In genomic region chr5:43619911-43620310, GRCh38 we compare ENCODE assay signal across 22 cellular contexts. TPM values are rescaled to one million over a fixed set of nuclear protein-coding genes. Genes with fewer than 3 reads are reported as not detected.
DNase-seq lines count a peak whose midpoint lies in the region; ATAC-seq and TF ChIP-seq lines count a peak whose summit lies in the region.
"Had no signal": no experiment of that assay in that cellular context is flagged by ENCODE, and none has a peak within 500 bp of the region (broad histone marks: within the 10 kb centered on the region; RNA-seq: fewer than 3 reads in every experiment).

No MANE protein-coding gene starts in this region.

- no peak overlapping the region for H3K9ac ChIP-seq in mammary epithelial cell (ENCODE audit: insufficient read depth, low read length)
- H3K9ac ChIP-seq: GM23248 had no signal

- WGBS in mammary epithelial cell (ENCODE audit: low coverage, missing lambda C conversion rate), result 75% methylated on average over 3 of the region's 3 CpGs

- H3K79me2 ChIP-seq in mammary epithelial cell (ENCODE audit: insufficient read depth, low read length), result no peaks in the 10 kb centered on the region

- TF ChIP-seq CTCF in MCF 10A (IDR thresholded peaks at IDR 0.05; ENCODE audit: unreplicated experiment) (no peak), mammary epithelial cell (conservative IDR thresholded peaks at IDR 0.05 in 1 of 2, IDR thresholded peaks at IDR 0.05 in 1 of 2; ENCODE audit: extremely low read depth in 1 of 2, insufficient read depth in 1 of 2, low read depth in 1 of 2, low read length in 2 of 2) (no peak), breast epithelium (IDR thresholded peaks at IDR 0.05) (no peak), gastrocnemius medialis (IDR thresholded peaks at IDR 0.05 in 4 of 5, conservative IDR thresholded peaks at IDR 0.05 in 1 of 5) (no peak), foreskin fibroblast (IDR thresholded peaks at IDR 0.05; ENCODE audit: low read depth, low read length) (no peak)

- no peak overlapping the region for H3K27ac Mint-ChIP-seq in MCF 10A (ENCODE audit: low read depth, unreplicated experiment)

- no peak overlapping the region for H3K27ac ChIP-seq in mammary epithelial cell (ENCODE audit: insufficient read depth, low read depth, low read length)
- H3K27ac ChIP-seq in breast epithelium, result peak overlapping the region; percentile 17 to 44
- peak overlapping the region; percentile 71 to 90 (median 81) for H3K27ac ChIP-seq in gastrocnemius medialis
- H3K27ac ChIP-seq: C4-2B, GM23248 had no signal

- H3K9me3 ChIP-seq in mammary epithelial cell (replicated peaks; ENCODE audit: insufficient read depth, low read length) (no peaks in the 10 kb centered on the region), breast epithelium (no peaks in the 10 kb centered on the region), gastrocnemius medialis (no peaks in the 10 kb centered on the region)
- H3K9me3 ChIP-seq: MG63 had no signal

- POLR2A ChIA-PET in MCF 10A (lab: Yijun Ruan, JAX), result no interaction called here

- intact Hi-C loops in MCF 10A (cut with micrococcal nuclease), result no loop called here
- intact Hi-C loops in mammary epithelial cell (cut with micrococcal nuclease), result no loop called here
- intact Hi-C loops in breast epithelium (cut with DNase I; ENCODE audit: low total_unique reads), result no loop called here
- intact Hi-C loops in gastrocnemius medialis (cut with DNase I; ENCODE audit: low total_unique reads), result no loop called here

- peaks cover 58% of the 10 kb centered on the region for H3K36me3 Mint-ChIP-seq in MCF 10A (ENCODE audit: insufficient read depth, unreplicated experiment)

- H3K4me1 Mint-ChIP-seq in MCF 10A (ENCODE audit: insufficient read depth, unreplicated experiment), result peaks cover 14% of the 10 kb centered on the region

- no peak overlapping the region for H2AFZ ChIP-seq in mammary epithelial cell (ENCODE audit: low read depth, low read length)
- H2AFZ ChIP-seq: GM23248 had no signal

- dilution Hi-C loops in mammary epithelial cell (cut with HindIII; ENCODE audit: low sequenced_read_pairs), result no loop called here

- H3K9me3 Mint-ChIP-seq in MCF 10A (ENCODE audit: unreplicated experiment), result no peaks in the 10 kb centered on the region
- H3K9me3 Mint-ChIP-seq: CD8-positive, alpha-beta memory T cell had no signal

- no peaks in the 10 kb centered on the region for H3K27me3 Mint-ChIP-seq in MCF 10A (ENCODE audit: insufficient read depth, unreplicated experiment)
- H3K27me3 Mint-ChIP-seq: CD8-positive, alpha-beta memory T cell had no signal

- CTCF ChIA-PET in MCF 10A (lab: Yijun Ruan, JAX), result interaction anchor here (1.3 to 3.7 kb wide), 2 partner anchors 11 to 111 kb away, joined by 4 to 19 read pairs; no protein-coding TSS in a partner anchor
- CTCF ChIA-PET in mammary epithelial cell (lab: Charles Lee; ENCODE audit: low non-redundant PET), result no interaction called here

- H3K27me3 ChIP-seq in mammary epithelial cell (ENCODE audit: insufficient read depth, low read length) (no peaks in the 10 kb centered on the region), breast epithelium (no peaks in the 10 kb centered on the region), gastrocnemius medialis (no peaks in the 10 kb centered on the region)
- H3K27me3 ChIP-seq: MG63 had no signal

- no TSS peak for BruUV-seq in MCF 10A (replicated peaks; lab: Mats Ljungman, UMichigan)
- no TSS peak for BruUV-seq in mammary epithelial cell (replicated peaks; lab: Mats Ljungman, UMichigan)

- peaks cover 14% of the 10 kb centered on the region for H3K4me1 ChIP-seq in mammary epithelial cell (ENCODE audit: insufficient read depth, low read length)
- H3K4me1 ChIP-seq in breast epithelium, result no peaks in the 10 kb centered on the region
- H3K4me1 ChIP-seq in gastrocnemius medialis, result peaks cover 24 to 54% of the 10 kb centered on the region in 2 donors

- no peaks in the 10 kb centered on the region for H4K20me1 ChIP-seq in mammary epithelial cell (ENCODE audit: insufficient read depth, low read length)

- TF ChIP-seq POLR2A in breast epithelium (IDR thresholded peaks at IDR 0.05), result no peak
- no peak for TF ChIP-seq POLR2A in gastrocnemius medialis (IDR thresholded peaks at IDR 0.05)

- H3K4me3 Mint-ChIP-seq in MCF 10A (ENCODE audit: unreplicated experiment), result no peak overlapping the region
- H3K4me3 Mint-ChIP-seq: CD8-positive, alpha-beta memory T cell had no signal

- peak; percentile 72 for ATAC-seq in left lobe of liver
- ATAC-seq in gastrocnemius medialis, result peak; percentile 24 to 60
- no peak for ATAC-seq in GM21737 (IDR thresholded peaks at IDR 0.05; ENCODE audit: unreplicated experiment)

- no peak overlapping the region for H3K4me3 ChIP-seq in mammary epithelial cell (replicated peaks in 1 of 3; ENCODE audit: insufficient read depth in 1 of 3, low read depth in 2 of 3, low read length in 3 of 3)
- H3K4me3 ChIP-seq in breast epithelium, result no peak overlapping the region
- H3K4me3 ChIP-seq in gastrocnemius medialis, result no peak overlapping the region
- no peak overlapping the region for H3K4me3 ChIP-seq in foreskin fibroblast (ENCODE audit: low read depth in 1 of 2, low read length in 2 of 2)
- H3K4me3 ChIP-seq: GM23248, MG63 had no signal

- in situ Hi-C loops in mammary epithelial cell (cut with MboI; ENCODE audit: low sequenced_read_pairs in 2 of 2) (no loop called here), gastrocnemius medialis (cut with MboI; ENCODE audit: low sequenced_read_pairs in 4 of 4) (no loop called here)

- H3K36me3 ChIP-seq in mammary epithelial cell (ENCODE audit: insufficient read depth, low read length) (peaks cover 11% of the 10 kb centered on the region), breast epithelium (no peaks in the 10 kb centered on the region), gastrocnemius medialis (no peaks in the 10 kb centered on the region)

- peak; percentile 86 for DNase-seq in MCF 10A (ENCODE audit: unreplicated experiment)
- no peak for DNase-seq in mammary epithelial cell
- DNase-seq in breast epithelium (ENCODE audit: low spot score in 2 of 2), result no peak
- peak; percentile 85 for DNase-seq in left lobe of liver (ENCODE audit: low spot score)
- DNase-seq in gastrocnemius medialis, result peak in 1 of 2 donors; percentile 42
- no peak for DNase-seq in germinal center (ENCODE audit: low spot score)
- DNase-seq in foreskin fibroblast, result no peak
- DNase-seq: Calu3; CD8-positive, alpha-beta memory T cell; DMS153; GM23248; HCEC 1CT; Kasumi-1; MG63; NCI-H1417 treated with DMSO at 0.1 percent for 48 hours; NCI-H187; NCI-H2107; NCI-H446 treated with DMSO at 0.1 percent for 48 hours; NCI-H526 treated with DMSO at 0.1 percent for 48 hours; SHP77 had no signal

- H3K4me2 ChIP-seq in mammary epithelial cell (ENCODE audit: insufficient read depth, low read depth, low read length), result no peak overlapping the region

RNA-seq across cellular contexts. Expression of gene NNT, which starts 16.9 kb away (rescaled TPM):
- 38.4 and 52.3 TPM in 2 replicates for total RNA-seq in MCF 10A (2022)
- total RNA-seq in mammary epithelial cell, result 10 to 100 TPM; 77.8 to 83.2 TPM
- polyA plus RNA-seq in mammary epithelial cell, result 21.0 TPM
- 52.4 TPM for polyA minus RNA-seq in mammary epithelial cell
- 100 to 1,000 TPM in 1 of 3 donors, 10 to 100 TPM in 2; 30.2 to 137 (median 39.2) TPM for total RNA-seq in breast epithelium
- 190 TPM for total RNA-seq in left lobe of liver
- total RNA-seq in gastrocnemius medialis, result 100 to 1,000 TPM in 3 of 4 donors, 10 to 100 TPM in 1; 90.3 to 149 (median 127) TPM

Comparison
In these comparisons a context has a peak if more than half of its experiments do, and no peak if none do; other contexts are left out.
1. DNase-seq: peak in MCF 10A (single experiment) and left lobe of liver (single experiment); none in mammary epithelial cell (single experiment), breast epithelium (0 of 2), germinal center (single experiment) and foreskin fibroblast (0 of 2).